In the genomic region with DNA sequence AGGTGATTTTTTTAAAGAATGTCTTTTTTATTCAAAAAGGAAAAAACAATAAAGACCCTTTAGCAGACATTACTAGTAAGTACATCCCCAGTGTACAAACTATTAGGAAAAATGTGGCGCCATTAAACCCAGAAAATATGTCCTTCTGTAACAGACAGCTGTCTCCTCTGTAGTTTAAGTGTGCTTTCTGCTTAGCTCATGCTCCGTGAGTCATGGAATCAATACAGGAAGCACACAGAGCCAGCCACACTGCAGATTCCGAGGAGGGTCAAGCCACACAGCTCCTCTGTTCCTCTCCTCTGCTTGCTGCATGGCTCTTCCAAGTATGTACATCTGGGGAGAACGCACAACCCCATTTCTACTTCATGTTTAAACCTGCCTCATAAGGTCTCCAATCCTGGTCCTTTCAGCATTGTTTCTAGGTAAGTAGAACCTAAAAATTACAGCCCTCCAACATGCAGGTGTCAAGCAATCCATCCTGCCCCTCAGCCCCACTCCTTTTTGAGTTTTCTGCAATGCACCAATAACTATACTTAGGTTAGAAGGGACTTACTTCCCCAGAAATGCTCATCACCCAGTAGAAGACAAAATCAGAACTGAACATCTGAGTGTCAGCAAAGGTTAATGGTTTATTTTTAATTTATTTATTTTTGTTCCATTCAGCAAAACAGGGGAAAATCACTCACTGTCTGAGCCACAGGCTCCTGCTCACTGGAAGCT, we compare ENCODE assay signal across 1 cellular context.
TF ChIP-seq lines count a peak whose summit lies in the region.

No MANE protein-coding gene starts in this region.

TF ChIP-seq in K562, 482 proteins besides CTCF, POLR2A, EP300 and RAD21 (continued from another document and continues in another):
- TF ChIP-seq, protein P1, sequence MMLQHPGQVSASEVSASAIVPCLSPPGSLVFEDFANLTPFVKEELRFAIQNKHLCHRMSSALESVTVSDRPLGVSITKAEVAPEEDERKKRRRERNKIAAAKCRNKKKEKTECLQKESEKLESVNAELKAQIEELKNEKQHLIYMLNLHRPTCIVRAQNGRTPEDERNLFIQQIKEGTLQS (IDR thresholded peaks at IDR 0.05): peak; percentile 95
- TF ChIP-seq, protein P1 (CRISPR knock-in tag; conservative IDR thresholded peaks at IDR 0.05): peak; percentile 82
- TF ChIP-seq MAFK (IDR thresholded peaks at IDR 0.05; ENCODE audit: low read length) (peak; percentile 91), CTBP1 (IDR thresholded peaks at IDR 0.05; ENCODE audit: borderline replicate concordance) (peak; percentile 13; the same call in 1 of the 2 replicates), NFIC (IDR thresholded peaks at IDR 0.05) (0 out of 2 replicates have a peak, but pooled peaks have one; percentile 33), TSC22D4 (tag; IDR thresholded peaks at IDR 0.05) (no peak), LCOR (CRISPR knock-in tag; IDR thresholded peaks at IDR 0.05) (no peak), PCBP2 (IDR thresholded peaks at IDR 0.05; ENCODE audit: low read depth, low read length, poor library complexity, severe bottlenecking) (no peak), ZZZ3 (IDR thresholded peaks at IDR 0.05) (no peak), RBM17 (IDR thresholded peaks at IDR 0.05; ENCODE audit: borderline replicate concordance, low read depth, low read length) (no peak), ZNF274 (IDR thresholded peaks at IDR 0.05; ENCODE audit: borderline replicate concordance, low read depth, low read length) (no peak), CCNT2 (IDR thresholded peaks at IDR 0.05; ENCODE audit: borderline replicate concordance, extremely low read depth, insufficient read length, low read depth, low read length) (peak; percentile 65), BRD4 (IDR thresholded peaks at IDR 0.05) (peak; percentile 19; the same call in 1 of the 2 replicates), EP400 (IDR thresholded peaks at IDR 0.05) (peak; percentile 72), NELFE (IDR thresholded peaks at IDR 0.05; ENCODE audit: insufficient read depth, insufficient read length) (no peak), L3MBTL2 (IDR thresholded peaks at IDR 0.05) (no peak), NRF1 (conservative IDR thresholded peaks at IDR 0.05 in 1 of 2, IDR thresholded peaks at IDR 0.05 in 1 of 2) (peak; percentile 40 to 57; a peak in 3 of 4 replicates), NCOR1 (IDR thresholded peaks at IDR 0.05) (0 out of 2 replicates have a peak, but pooled peaks have one; percentile 8), HMGN3 (IDR thresholded peaks at IDR 0.05; ENCODE audit: borderline replicate concordance, extremely low read depth, insufficient read length, low read depth, low read length) (no peak), ARID1B (IDR thresholded peaks at IDR 0.05) (peak; percentile 87), SNIP1 (IDR thresholded peaks at IDR 0.05; ENCODE audit: low read depth) (no peak), BACH1 (tag; IDR thresholded peaks at IDR 0.05) (peak; percentile 61; the same call in 1 of the 2 replicates), ZNF12 (CRISPR knock-in tag; IDR thresholded peaks at IDR 0.05) (no peak), NR4A1 (CRISPR knock-in tag; IDR thresholded peaks at IDR 0.05) (no peak), NR4A1 (tag; IDR thresholded peaks at IDR 0.05) (no peak), ZNF766 (CRISPR knock-in tag; conservative IDR thresholded peaks at IDR 0.05) (peak; percentile 56; the same call in 1 of the 2 replicates), FOS (IDR thresholded peaks at IDR 0.05; ENCODE audit: extremely low read depth, insufficient read length) (peak; percentile 58), FOXA3 (CRISPR knock-in tag; conservative IDR thresholded peaks at IDR 0.05 in 1 of 2, IDR thresholded peaks at IDR 0.05 in 1 of 2) (peak; percentile 16 to 28; a peak in 1 of 4 replicates), CREM (IDR thresholded peaks at IDR 0.05; ENCODE audit: low read depth) (peak; percentile 72), TCF3 (CRISPR knock-in tag; IDR thresholded peaks at IDR 0.05) (peak; percentile 48), JUND (IDR thresholded peaks at IDR 0.05; ENCODE audit: borderline replicate concordance, low read depth, low read length) (peak; percentile 99), JUND (tag; IDR thresholded peaks at IDR 0.05; ENCODE audit: borderline replicate concordance, low read depth, low read length) (peak; percentile 99), RCOR1 (IDR thresholded peaks at IDR 0.05; ENCODE audit: borderline replicate concordance in 1 of 2, low read depth in 2 of 2, low read length in 2 of 2) (peak in 1 of 2 experiments; percentile 71; a peak in 1 of 4 replicates), PML (IDR thresholded peaks at IDR 0.05; ENCODE audit: low read length) (0 out of 2 replicates have a peak, but pooled peaks have one; percentile 18), NUFIP1 (IDR thresholded peaks at IDR 0.05; ENCODE audit: partially characterized antibody) (no peak)
- TF ChIP-seq, protein P2, sequence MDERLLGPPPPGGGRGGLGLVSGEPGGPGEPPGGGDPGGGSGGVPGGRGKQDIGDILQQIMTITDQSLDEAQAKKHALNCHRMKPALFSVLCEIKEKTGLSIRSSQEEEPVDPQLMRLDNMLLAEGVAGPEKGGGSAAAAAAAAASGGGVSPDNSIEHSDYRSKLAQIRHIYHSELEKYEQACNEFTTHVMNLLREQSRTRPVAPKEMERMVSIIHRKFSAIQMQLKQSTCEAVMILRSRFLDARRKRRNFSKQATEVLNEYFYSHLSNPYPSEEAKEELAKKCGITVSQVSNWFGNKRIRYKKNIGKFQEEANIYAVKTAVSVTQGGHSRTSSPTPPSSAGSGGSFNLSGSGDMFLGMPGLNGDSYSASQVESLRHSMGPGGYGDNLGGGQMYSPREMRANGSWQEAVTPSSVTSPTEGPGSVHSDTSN (CRISPR knock-in tag; IDR thresholded peaks at IDR 0.05; ENCODE audit: low read depth): no peak
- TF ChIP-seq, protein P2 (tag; conservative IDR thresholded peaks at IDR 0.05; ENCODE audit: low read depth): peak; percentile 89
- TF ChIP-seq, protein P3, sequence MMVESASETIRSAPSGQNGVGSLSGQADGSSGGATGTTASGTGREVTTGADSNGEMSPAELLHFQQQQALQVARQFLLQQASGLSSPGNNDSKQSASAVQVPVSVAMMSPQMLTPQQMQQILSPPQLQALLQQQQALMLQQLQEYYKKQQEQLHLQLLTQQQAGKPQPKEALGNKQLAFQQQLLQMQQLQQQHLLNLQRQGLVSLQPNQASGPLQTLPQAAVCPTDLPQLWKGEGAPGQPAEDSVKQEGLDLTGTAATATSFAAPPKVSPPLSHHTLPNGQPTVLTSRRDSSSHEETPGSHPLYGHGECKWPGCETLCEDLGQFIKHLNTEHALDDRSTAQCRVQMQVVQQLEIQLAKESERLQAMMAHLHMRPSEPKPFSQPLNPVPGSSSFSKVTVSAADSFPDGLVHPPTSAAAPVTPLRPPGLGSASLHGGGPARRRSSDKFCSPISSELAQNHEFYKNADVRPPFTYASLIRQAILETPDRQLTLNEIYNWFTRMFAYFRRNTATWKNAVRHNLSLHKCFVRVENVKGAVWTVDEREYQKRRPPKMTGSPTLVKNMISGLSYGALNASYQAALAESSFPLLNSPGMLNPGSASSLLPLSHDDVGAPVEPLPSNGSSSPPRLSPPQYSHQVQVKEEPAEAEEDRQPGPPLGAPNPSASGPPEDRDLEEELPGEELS (CRISPR knock-in tag; IDR thresholded peaks at IDR 0.05; ENCODE audit: borderline replicate concordance): no peak
- TF ChIP-seq, protein P4, sequence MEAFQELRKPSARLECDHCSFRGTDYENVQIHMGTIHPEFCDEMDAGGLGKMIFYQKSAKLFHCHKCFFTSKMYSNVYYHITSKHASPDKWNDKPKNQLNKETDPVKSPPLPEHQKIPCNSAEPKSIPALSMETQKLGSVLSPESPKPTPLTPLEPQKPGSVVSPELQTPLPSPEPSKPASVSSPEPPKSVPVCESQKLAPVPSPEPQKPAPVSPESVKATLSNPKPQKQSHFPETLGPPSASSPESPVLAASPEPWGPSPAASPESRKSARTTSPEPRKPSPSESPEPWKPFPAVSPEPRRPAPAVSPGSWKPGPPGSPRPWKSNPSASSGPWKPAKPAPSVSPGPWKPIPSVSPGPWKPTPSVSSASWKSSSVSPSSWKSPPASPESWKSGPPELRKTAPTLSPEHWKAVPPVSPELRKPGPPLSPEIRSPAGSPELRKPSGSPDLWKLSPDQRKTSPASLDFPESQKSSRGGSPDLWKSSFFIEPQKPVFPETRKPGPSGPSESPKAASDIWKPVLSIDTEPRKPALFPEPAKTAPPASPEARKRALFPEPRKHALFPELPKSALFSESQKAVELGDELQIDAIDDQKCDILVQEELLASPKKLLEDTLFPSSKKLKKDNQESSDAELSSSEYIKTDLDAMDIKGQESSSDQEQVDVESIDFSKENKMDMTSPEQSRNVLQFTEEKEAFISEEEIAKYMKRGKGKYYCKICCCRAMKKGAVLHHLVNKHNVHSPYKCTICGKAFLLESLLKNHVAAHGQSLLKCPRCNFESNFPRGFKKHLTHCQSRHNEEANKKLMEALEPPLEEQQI (IDR thresholded peaks at IDR 0.05): no peak
- TF ChIP-seq, protein P5, sequence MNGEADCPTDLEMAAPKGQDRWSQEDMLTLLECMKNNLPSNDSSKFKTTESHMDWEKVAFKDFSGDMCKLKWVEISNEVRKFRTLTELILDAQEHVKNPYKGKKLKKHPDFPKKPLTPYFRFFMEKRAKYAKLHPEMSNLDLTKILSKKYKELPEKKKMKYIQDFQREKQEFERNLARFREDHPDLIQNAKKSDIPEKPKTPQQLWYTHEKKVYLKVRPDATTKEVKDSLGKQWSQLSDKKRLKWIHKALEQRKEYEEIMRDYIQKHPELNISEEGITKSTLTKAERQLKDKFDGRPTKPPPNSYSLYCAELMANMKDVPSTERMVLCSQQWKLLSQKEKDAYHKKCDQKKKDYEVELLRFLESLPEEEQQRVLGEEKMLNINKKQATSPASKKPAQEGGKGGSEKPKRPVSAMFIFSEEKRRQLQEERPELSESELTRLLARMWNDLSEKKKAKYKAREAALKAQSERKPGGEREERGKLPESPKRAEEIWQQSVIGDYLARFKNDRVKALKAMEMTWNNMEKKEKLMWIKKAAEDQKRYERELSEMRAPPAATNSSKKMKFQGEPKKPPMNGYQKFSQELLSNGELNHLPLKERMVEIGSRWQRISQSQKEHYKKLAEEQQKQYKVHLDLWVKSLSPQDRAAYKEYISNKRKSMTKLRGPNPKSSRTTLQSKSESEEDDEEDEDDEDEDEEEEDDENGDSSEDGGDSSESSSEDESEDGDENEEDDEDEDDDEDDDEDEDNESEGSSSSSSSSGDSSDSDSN (IDR thresholded peaks at IDR 0.05; ENCODE audit: borderline replicate concordance in 1 of 2, low read depth in 2 of 2, low read length in 2 of 2): peak; percentile 86 to 97; a peak in 3 of 4 replicates
- TF ChIP-seq, protein P6, sequence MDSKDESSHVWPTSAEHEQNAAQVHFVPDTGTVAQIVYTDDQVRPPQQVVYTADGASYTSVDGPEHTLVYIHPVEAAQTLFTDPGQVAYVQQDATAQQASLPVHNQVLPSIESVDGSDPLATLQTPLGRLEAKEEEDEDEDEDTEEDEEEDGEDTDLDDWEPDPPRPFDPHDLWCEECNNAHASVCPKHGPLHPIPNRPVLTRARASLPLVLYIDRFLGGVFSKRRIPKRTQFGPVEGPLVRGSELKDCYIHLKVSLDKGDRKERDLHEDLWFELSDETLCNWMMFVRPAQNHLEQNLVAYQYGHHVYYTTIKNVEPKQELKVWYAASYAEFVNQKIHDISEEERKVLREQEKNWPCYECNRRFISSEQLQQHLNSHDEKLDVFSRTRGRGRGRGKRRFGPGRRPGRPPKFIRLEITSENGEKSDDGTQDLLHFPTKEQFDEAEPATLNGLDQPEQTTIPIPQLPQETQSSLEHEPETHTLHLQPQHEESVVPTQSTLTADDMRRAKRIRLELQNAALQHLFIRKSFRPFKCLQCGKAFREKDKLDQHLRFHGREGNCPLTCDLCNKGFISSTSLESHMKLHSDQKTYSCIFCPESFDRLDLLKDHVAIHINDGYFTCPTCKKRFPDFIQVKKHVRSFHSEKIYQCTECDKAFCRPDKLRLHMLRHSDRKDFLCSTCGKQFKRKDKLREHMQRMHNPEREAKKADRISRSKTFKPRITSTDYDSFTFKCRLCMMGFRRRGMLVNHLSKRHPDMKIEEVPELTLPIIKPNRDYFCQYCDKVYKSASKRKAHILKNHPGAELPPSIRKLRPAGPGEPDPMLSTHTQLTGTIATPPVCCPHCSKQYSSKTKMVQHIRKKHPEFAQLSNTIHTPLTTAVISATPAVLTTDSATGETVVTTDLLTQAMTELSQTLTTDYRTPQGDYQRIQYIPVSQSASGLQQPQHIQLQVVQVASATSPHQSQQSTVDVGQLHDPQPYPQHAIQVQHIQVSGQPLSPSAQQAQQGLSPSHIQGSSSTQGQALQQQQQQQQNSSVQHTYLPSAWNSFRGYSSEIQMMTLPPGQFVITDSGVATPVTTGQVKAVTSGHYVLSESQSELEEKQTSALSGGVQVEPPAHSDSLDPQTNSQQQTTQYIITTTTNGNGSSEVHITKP (IDR thresholded peaks at IDR 0.05; ENCODE audit: partially characterized antibody): peak; percentile 66
- TF ChIP-seq, protein P7, sequence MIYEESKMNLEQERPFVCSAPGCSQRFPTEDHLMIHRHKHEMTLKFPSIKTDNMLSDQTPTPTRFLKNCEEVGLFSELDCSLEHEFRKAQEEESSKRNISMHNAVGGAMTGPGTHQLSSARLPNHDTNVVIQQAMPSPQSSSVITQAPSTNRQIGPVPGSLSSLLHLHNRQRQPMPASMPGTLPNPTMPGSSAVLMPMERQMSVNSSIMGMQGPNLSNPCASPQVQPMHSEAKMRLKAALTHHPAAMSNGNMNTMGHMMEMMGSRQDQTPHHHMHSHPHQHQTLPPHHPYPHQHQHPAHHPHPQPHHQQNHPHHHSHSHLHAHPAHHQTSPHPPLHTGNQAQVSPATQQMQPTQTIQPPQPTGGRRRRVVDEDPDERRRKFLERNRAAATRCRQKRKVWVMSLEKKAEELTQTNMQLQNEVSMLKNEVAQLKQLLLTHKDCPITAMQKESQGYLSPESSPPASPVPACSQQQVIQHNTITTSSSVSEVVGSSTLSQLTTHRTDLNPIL (CRISPR knock-in tag; IDR thresholded peaks at IDR 0.05): no peak
- TF ChIP-seq, protein P8, sequence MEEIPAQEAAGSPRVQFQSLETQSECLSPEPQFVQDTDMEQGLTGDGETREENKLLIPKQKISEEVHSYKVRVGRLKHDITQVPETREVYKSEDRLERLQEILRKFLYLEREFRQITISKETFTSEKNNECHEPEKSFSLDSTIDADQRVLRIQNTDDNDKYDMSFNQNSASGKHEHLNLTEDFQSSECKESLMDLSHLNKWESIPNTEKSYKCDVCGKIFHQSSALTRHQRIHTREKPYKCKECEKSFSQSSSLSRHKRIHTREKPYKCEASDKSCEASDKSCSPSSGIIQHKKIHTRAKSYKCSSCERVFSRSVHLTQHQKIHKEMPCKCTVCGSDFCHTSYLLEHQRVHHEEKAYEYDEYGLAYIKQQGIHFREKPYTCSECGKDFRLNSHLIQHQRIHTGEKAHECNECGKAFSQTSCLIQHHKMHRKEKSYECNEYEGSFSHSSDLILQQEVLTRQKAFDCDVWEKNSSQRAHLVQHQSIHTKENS (CRISPR knock-in tag; IDR thresholded peaks at IDR 0.05): no peak
